ENCODE assay signal across 14 cellular contexts in genomic region chr17:9329251-9329921, GRCh38.
DNase-seq lines count a peak whose midpoint lies in the region; TF ChIP-seq lines count a peak whose summit lies in the region.
"Had no signal": no experiment of that assay in that cellular context is flagged by ENCODE, and none has a peak within 500 bp of the region (broad histone marks: within the 10 kb centered on the region; RNA-seq: fewer than 3 reads in every experiment).

No MANE protein-coding gene starts in this region.

- H3K36me3 Mint-ChIP-seq in activated naive CD8-positive, alpha-beta T cell: peaks cover 6% of the 10 kb centered on the region
- H3K36me3 Mint-ChIP-seq in activated naive CD8-positive, alpha-beta T cell treated with anti-CD3 and anti-CD28 coated beads for 36 hours: peaks cover 10% of the 10 kb centered on the region

- WGBS in mesodermal cell (ENCODE audit: insufficient coverage in 2 of 2), 2 experiments: 59 to 71% methylated on average over 9 of the region's 9 CpGs
- WGBS in prostate gland: 89% methylated on average over 9 of the region's 9 CpGs

- no peak for DNase-seq in activated naive CD8-positive, alpha-beta T cell treated with anti-CD3 and anti-CD28 coated beads for 36 hours
- DNase-seq in caudate nucleus (lab: John Stamatoyannopoulos, UW): peak in 6 of 61 donors; percentile 1 to 31 (median 14)
- DNase-seq in NCI-H128 (lab: John Stamatoyannopoulos, UW; ENCODE audit: unreplicated experiment): no peak
- DNase-seq in prostate gland (ENCODE audit: low spot score): no peak
- DNase-seq in AG20443 (ENCODE audit: low spot score): no peak
- DNase-seq: 8988T, DMS 273 treated with DMSO at 0.1 percent for 48 hours, NCI-H146, NCI-H2227 treated with DMSO at 0.1 percent for 48 hours, NCI-H526 had no signal

- TF ChIP-seq POLR2A in prostate gland (IDR thresholded peaks at IDR 0.05): no peak

- peak overlapping the region; percentile 76 for H3K27ac ChIP-seq in caudate nucleus (ENCODE audit: low read depth, low read length)
- peak overlapping the region; percentile 89 for H3K27ac ChIP-seq in mesodermal cell (ENCODE audit: low read depth, low read length, severe bottlenecking)
- H3K27ac ChIP-seq in skeletal muscle tissue (ENCODE audit: low read depth, low read length): peak overlapping the region; percentile 64
- no peak overlapping the region for H3K27ac ChIP-seq in prostate gland
- H3K27ac ChIP-seq: RWPE1 had no signal

- intact Hi-C loops in prostate gland (cut with DNase I): no loop called here

- no peaks in the 10 kb centered on the region for H3K27me3 Mint-ChIP-seq in activated naive CD8-positive, alpha-beta T cell
- no peaks in the 10 kb centered on the region for H3K27me3 Mint-ChIP-seq in activated naive CD8-positive, alpha-beta T cell treated with anti-CD3 and anti-CD28 coated beads for 36 hours

- H3K27me3 ChIP-seq in skeletal muscle tissue (ENCODE audit: control insufficient read depth in 3 of 3, insufficient read depth in 3 of 3, low read length in 3 of 3): no peaks in the 10 kb centered on the region
- H3K27me3 ChIP-seq in prostate gland (replicated peaks; ENCODE audit: insufficient read depth): no peaks in the 10 kb centered on the region

- H3K27ac Mint-ChIP-seq in activated naive CD8-positive, alpha-beta T cell: peak overlapping the region; percentile 50
- H3K27ac Mint-ChIP-seq in activated naive CD8-positive, alpha-beta T cell treated with anti-CD3 and anti-CD28 coated beads for 36 hours: no peak overlapping the region

- H3K4me3 ChIP-seq in mesodermal cell (ENCODE audit: extremely low read depth, insufficient read depth, low read length, poor library complexity, severe bottlenecking) (no peak overlapping the region), skeletal muscle tissue (ENCODE audit: low read length in 3 of 3) (peak overlapping the region; percentile 23 to 56 (median 56)), prostate gland (no peak overlapping the region)

- H3K36me3 ChIP-seq in mesodermal cell (ENCODE audit: control insufficient read depth, insufficient read depth, low read length) (no peaks in the 10 kb centered on the region), skeletal muscle tissue (ENCODE audit: control insufficient read depth in 3 of 3, insufficient read depth in 3 of 3, low read length in 3 of 3) (no peaks in the 10 kb centered on the region), prostate gland (no peaks in the 10 kb centered on the region)

- H3K9ac ChIP-seq in skeletal muscle tissue (ENCODE audit: low read depth in 1 of 3, low read length in 3 of 3): peak overlapping the region in 1 of 3 donors; percentile 33

- no peak overlapping the region for H3K4me3 Mint-ChIP-seq in activated naive CD8-positive, alpha-beta T cell
- H3K4me3 Mint-ChIP-seq in activated naive CD8-positive, alpha-beta T cell treated with anti-CD3 and anti-CD28 coated beads for 36 hours: no peak overlapping the region

- no peak for TF ChIP-seq CTCF in prostate gland (IDR thresholded peaks at IDR 0.05)

- H3K4me1 Mint-ChIP-seq in activated naive CD8-positive, alpha-beta T cell (ENCODE audit: low read depth): no peaks in the 10 kb centered on the region
- H3K4me1 Mint-ChIP-seq in activated naive CD8-positive, alpha-beta T cell treated with anti-CD3 and anti-CD28 coated beads for 36 hours: no peaks in the 10 kb centered on the region

- peaks cover 10% of the 10 kb centered on the region for H3K4me1 ChIP-seq in mesodermal cell (ENCODE audit: control insufficient read depth, insufficient read depth, low read length, poor library complexity, severe bottlenecking)
- H3K4me1 ChIP-seq in skeletal muscle tissue (ENCODE audit: control insufficient read depth in 3 of 3, insufficient read depth in 3 of 3, low read length in 3 of 3): peaks cover 9 to 15% (median 10%) of the 10 kb centered on the region in 3 donors
- H3K4me1 ChIP-seq in prostate gland (replicated peaks): no peaks in the 10 kb centered on the region

- peaks cover 1% of the 10 kb centered on the region for H3K9me3 Mint-ChIP-seq in activated naive CD8-positive, alpha-beta T cell (ENCODE audit: low read depth)
- H3K9me3 Mint-ChIP-seq in activated naive CD8-positive, alpha-beta T cell treated with anti-CD3 and anti-CD28 coated beads for 36 hours: peaks cover 4% of the 10 kb centered on the region

- H3K9me3 ChIP-seq in mesodermal cell (ENCODE audit: control insufficient read depth, low read length) (no peaks in the 10 kb centered on the region), skeletal muscle tissue (ENCODE audit: control insufficient read depth in 3 of 3, low read length in 3 of 3) (no peaks in the 10 kb centered on the region), prostate gland (no peaks in the 10 kb centered on the region)

Comparison
In these comparisons a context has a peak if more than half of its experiments do, and no peak if none do; other contexts are left out.
1. H3K27ac ChIP-seq: peak in caudate nucleus (single experiment), mesodermal cell (single experiment) and skeletal muscle tissue (single experiment); none in prostate gland (0 of 2).
2. H3K4me3 ChIP-seq: peak in skeletal muscle tissue (3 of 3); none in mesodermal cell (single experiment) and prostate gland (0 of 2).